ENCODE assay signal across 1 cellular context in genomic region chr1:27321813-27322568, GRCh38.
TF ChIP-seq lines count a peak whose summit lies in the region.

TMEM222 (plus strand) TSS chr1:27322163; CDS start chr1:27322198, 35 bp downstream.

TF ChIP-seq in HepG2, 621 proteins besides CTCF, POLR2A, EP300 and RAD21 (continued from another document and continues in another):
- TF ChIP-seq NR2F1 (CRISPR knock-in tag; IDR thresholded peaks at IDR 0.05) (0 out of 4 replicates have a peak, but pooled peaks of 1 of the 2 experiments have one; percentile 8), NCOA5 (CRISPR knock-in tag; IDR thresholded peaks at IDR 0.05) (no peak), SRSF4 (IDR thresholded peaks at IDR 0.05; ENCODE audit: low read depth, low read length, poor library complexity, severe bottlenecking) (no peak), ZNF235 (CRISPR knock-in tag; IDR thresholded peaks at IDR 0.05; ENCODE audit: borderline replicate concordance) (peak; percentile 75), ETV5 (CRISPR knock-in tag; IDR thresholded peaks at IDR 0.05; ENCODE audit: borderline replicate concordance) (peak; percentile 95), GMEB1 (CRISPR knock-in tag; IDR thresholded peaks at IDR 0.05; ENCODE audit: borderline replicate concordance) (peak; percentile 91), GABPA (IDR thresholded peaks at IDR 0.05; ENCODE audit: low read depth, low read length) (peak; percentile 94), GABPA (CRISPR knock-in tag; IDR thresholded peaks at IDR 0.05; ENCODE audit: low read depth) (peak; percentile 97), ZBTB26 (CRISPR knock-in tag; IDR thresholded peaks at IDR 0.05; ENCODE audit: borderline replicate concordance) (no peak), FOXK2 (IDR thresholded peaks at IDR 0.05) (peak; percentile 92), SSRP1 (CRISPR knock-in tag; IDR thresholded peaks at IDR 0.05) (no peak), ZFX (CRISPR knock-in tag; IDR thresholded peaks at IDR 0.05; ENCODE audit: low read depth) (peak; percentile 91), ZBTB38 (CRISPR knock-in tag; IDR thresholded peaks at IDR 0.05) (peak; percentile 66), MED1 (CRISPR knock-in tag; IDR thresholded peaks at IDR 0.05) (peak; percentile 82), SYNCRIP (IDR thresholded peaks at IDR 0.05; ENCODE audit: insufficient read depth, low read depth, low read length) (no peak), ZNF136 (CRISPR knock-in tag; IDR thresholded peaks at IDR 0.05; ENCODE audit: low read depth) (no peak), MIER3 (CRISPR knock-in tag; IDR thresholded peaks at IDR 0.05; ENCODE audit: borderline replicate concordance) (peak; percentile 95), CREB1 (IDR thresholded peaks at IDR 0.05) (peak; percentile 93), CREB1 (CRISPR knock-in tag; IDR thresholded peaks at IDR 0.05) (peak; percentile 99), HNRNPK (IDR thresholded peaks at IDR 0.05; ENCODE audit: low read depth, low read length, poor library complexity, severe bottlenecking) (peak; percentile 61), MAZ (IDR thresholded peaks at IDR 0.05; ENCODE audit: borderline replicate concordance, low read depth, low read length) (peak; percentile 85), MAZ (CRISPR knock-in tag; IDR thresholded peaks at IDR 0.05; ENCODE audit: low read depth) (peak; percentile 96), ZNF530 (CRISPR knock-in tag; IDR thresholded peaks at IDR 0.05; ENCODE audit: low read depth) (no peak), PHB2 (IDR thresholded peaks at IDR 0.05; ENCODE audit: partially characterized antibody) (no peak), AKAP8 (CRISPR knock-in tag; IDR thresholded peaks at IDR 0.05) (peak; percentile 88), ZBTB10 (CRISPR knock-in tag; IDR thresholded peaks at IDR 0.05; ENCODE audit: borderline replicate concordance) (no peak; the same call in 1 of the 2 replicates), HHEX (CRISPR knock-in tag; IDR thresholded peaks at IDR 0.05) (no peak), CEBPZ (IDR thresholded peaks at IDR 0.05; ENCODE audit: low read length) (no peak), CENPT (CRISPR knock-in tag; IDR thresholded peaks at IDR 0.05; ENCODE audit: low read depth) (no peak; the same call in 1 of the 2 replicates), ZFY (CRISPR knock-in tag; IDR thresholded peaks at IDR 0.05) (peak; percentile 93), ZNF44 (CRISPR knock-in tag; IDR thresholded peaks at IDR 0.05) (no peak; the same call in 1 of the 2 replicates), ZGPAT (CRISPR knock-in tag; IDR thresholded peaks at IDR 0.05) (peak; percentile 99), AKNA (CRISPR knock-in tag; IDR thresholded peaks at IDR 0.05; ENCODE audit: borderline replicate concordance) (no peak), ZNF550 (CRISPR knock-in tag; IDR thresholded peaks at IDR 0.05; ENCODE audit: borderline replicate concordance) (0 out of 2 replicates have a peak, but pooled peaks have one; percentile 51), NFYB (CRISPR knock-in tag; IDR thresholded peaks at IDR 0.05) (peak; percentile 85), ZFP36L2 (CRISPR knock-in tag; IDR thresholded peaks at IDR 0.05) (no peak), TFE3 (CRISPR knock-in tag; IDR thresholded peaks at IDR 0.05) (no peak), KLF6 (CRISPR knock-in tag; IDR thresholded peaks at IDR 0.05) (0 out of 2 replicates have a peak, but pooled peaks have one; percentile 52), ZNF350 (CRISPR knock-in tag; IDR thresholded peaks at IDR 0.05; ENCODE audit: borderline replicate concordance, low read depth) (peak; percentile 96), LCORL (IDR thresholded peaks at IDR 0.05) (no peak), LCORL (CRISPR knock-in tag; IDR thresholded peaks at IDR 0.05) (peak; percentile 76), GZF1 (CRISPR knock-in tag; IDR thresholded peaks at IDR 0.05) (0 out of 2 replicates have a peak, but pooled peaks have one; percentile 66), ZNF704 (CRISPR knock-in tag; IDR thresholded peaks at IDR 0.05; ENCODE audit: borderline replicate concordance) (no peak; the same call in 1 of the 2 replicates), ZSCAN21 (CRISPR knock-in tag; IDR thresholded peaks at IDR 0.05; ENCODE audit: borderline replicate concordance) (peak; percentile 86; the same call in 1 of the 2 replicates), IKZF5 (CRISPR knock-in tag; IDR thresholded peaks at IDR 0.05) (peak; percentile 95)
